Comparison of ENCODE assay signal across 15 cellular contexts in genomic region chr15:25624504-25625172, GRCh38.
"Had no signal": no experiment of that assay in that cellular context is flagged by ENCODE, and none has a peak within 500 bp of the region (broad histone marks: within the 10 kb centered on the region; RNA-seq: fewer than 3 reads in every experiment).

No MANE protein-coding gene starts in this region.

- H3K9me3 ChIP-seq: breast epithelium had no signal

- H3K4me3 ChIP-seq: breast epithelium, dorsolateral prefrontal cortex, spleen had no signal

- H3K36me3 Mint-ChIP-seq: activated naive CD8-positive, alpha-beta T cell treated with anti-CD3 and anti-CD28 coated beads for 36 hours; stimulated activated naive B cell treated with anti-CD40 and anti-IgM and Interleukin-4, amounts not matched to agents 10 μg/mL and 1 μg/mL and 100 μg/mL, for 72 hours had no signal

- H3K27me3 Mint-ChIP-seq: activated CD8-positive, alpha-beta T cell treated with anti-CD3 and anti-CD28 coated beads for 36 hours; stimulated activated naive B cell treated with anti-CD40 and anti-IgM and Interleukin-4, amounts not matched to agents 10 μg/mL and 1 μg/mL and 100 μg/mL, for 72 hours had no signal

- H3K36me3 ChIP-seq: breast epithelium, spleen had no signal

- H3K4me3 Mint-ChIP-seq: activated CD8-positive, alpha-beta T cell treated with anti-CD3 and anti-CD28 coated beads for 36 hours; activated naive CD8-positive, alpha-beta T cell treated with anti-CD3 and anti-CD28 coated beads for 36 hours; activated T-cell treated with anti-CD3 and anti-CD28 coated beads, Interleukin-2, amount 50 U/mL, for 72 hours; stimulated activated naive B cell treated with anti-CD40 and anti-IgM and Interleukin-4, amounts not matched to agents 10 μg/mL and 1 μg/mL and 100 μg/mL, for 72 hours had no signal

- DNase-seq: activated CD8-positive, alpha-beta memory T cell treated with anti-CD3 and anti-CD28 coated beads, Interleukin-2, amount 50 U/mL, for 4 hours; activated CD8-positive, alpha-beta T cell treated with anti-CD3 and anti-CD28 coated beads for 36 hours; activated gamma-delta T cell treated with Interleukin-2 at 50 U/mL for 16 hours; activated naive CD8-positive, alpha-beta T cell treated with anti-CD3 and anti-CD28 coated beads for 36 hours; activated T-cell treated with anti-CD3 and anti-CD28 coated beads, Interleukin-2, amount 50 U/mL, for 72 hours; spleen; stimulated activated CD4-positive, alpha-beta T cell treated with anti-CD3 and anti-CD28 coated beads, Interleukin-1b, Interleukin-23, amount 100 ng/mL, for 48 hours; stimulated activated naive B cell treated with anti-CD40 and anti-IgM and Interleukin-4, amounts not matched to agents 10 μg/mL and 1 μg/mL and 100 μg/mL, for 72 hours; substantia nigra; SW 1271; trophoblast cell had no signal

- H3K27ac ChIP-seq: breast epithelium, parathyroid adenoma, spleen had no signal

- H3K4me1 Mint-ChIP-seq: activated naive CD8-positive, alpha-beta T cell treated with anti-CD3 and anti-CD28 coated beads for 36 hours; stimulated activated naive B cell treated with anti-CD40 and anti-IgM and Interleukin-4, amounts not matched to agents 10 μg/mL and 1 μg/mL and 100 μg/mL, for 72 hours had no signal

- ATAC-seq: activated CD8-positive, alpha-beta T cell treated with anti-CD3 and anti-CD28 coated beads for 36 hours; activated T-cell treated with anti-CD3 and anti-CD28 coated beads, Interleukin-2, amount 50 U/mL, for 72 hours; left lobe of liver; stimulated activated naive B cell treated with anti-CD40 and anti-IgM and Interleukin-4, amounts not matched to agents 10 μg/mL and 1 μg/mL and 100 μg/mL, for 72 hours had no signal

- H3K27me3 ChIP-seq: breast epithelium, dorsolateral prefrontal cortex, spleen had no signal

- H3K4me1 ChIP-seq: breast epithelium, parathyroid adenoma, spleen had no signal

- H3K27ac Mint-ChIP-seq: activated CD8-positive, alpha-beta T cell treated with anti-CD3 and anti-CD28 coated beads for 36 hours; activated naive CD8-positive, alpha-beta T cell treated with anti-CD3 and anti-CD28 coated beads for 36 hours; activated T-cell treated with anti-CD3 and anti-CD28 coated beads, Interleukin-2, amount 50 U/mL, for 72 hours; stimulated activated naive B cell treated with anti-CD40 and anti-IgM and Interleukin-4, amounts not matched to agents 10 μg/mL and 1 μg/mL and 100 μg/mL, for 72 hours had no signal
